Comparison of ENCODE assay signal across 14 cellular contexts in the genomic region with DNA sequence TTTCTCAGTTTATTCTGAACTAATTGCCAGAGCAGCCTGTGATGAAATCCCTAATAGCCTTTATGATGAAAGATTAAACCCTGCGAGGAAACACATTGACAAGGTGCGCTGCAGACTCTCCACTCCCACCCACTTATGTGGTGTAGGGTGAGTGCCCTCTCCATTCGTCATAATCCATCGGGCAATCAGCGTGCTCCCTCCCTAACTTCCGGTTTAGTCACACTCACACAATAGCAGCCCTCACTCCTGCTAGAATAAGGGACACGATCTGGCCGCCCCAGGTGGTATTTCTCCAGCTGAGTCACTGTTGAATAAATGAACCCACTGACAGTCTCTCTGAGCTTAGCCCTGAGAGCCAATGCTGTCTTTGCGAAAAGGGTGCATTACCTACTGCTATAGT.
DNase-seq lines count a peak whose midpoint lies in the region; ATAC-seq, FAIRE-seq and TF ChIP-seq lines count a peak whose summit lies in the region.
"Had no signal": no experiment of that assay in that cellular context is flagged by ENCODE, and none has a peak within 500 bp of the region (broad histone marks: within the 10 kb centered on the region; RNA-seq: fewer than 3 reads in every experiment).

No MANE protein-coding gene starts in this region.

- H3K4me2 ChIP-seq in astrocyte (ENCODE audit: low read length) (peak overlapping the region; percentile 64), mesendoderm (ENCODE audit: low read length) (no peak overlapping the region)

- H3K9me3 ChIP-seq in astrocyte (ENCODE audit: insufficient read depth, low read depth, low read length) = no peaks in the 10 kb centered on the region
- H3K9me3 ChIP-seq: BE2C had no signal

- no peaks in the 10 kb centered on the region for H3K36me3 Mint-ChIP-seq in astrocyte (ENCODE audit: low read depth, unreplicated experiment)
- H3K36me3 Mint-ChIP-seq: memory B cell had no signal

- no peak overlapping the region for H2BK120ac ChIP-seq in mesendoderm (ENCODE audit: low read depth, low read length)

- H3K9me3 Mint-ChIP-seq in astrocyte (ENCODE audit: unreplicated experiment) = no peaks in the 10 kb centered on the region

- no peak overlapping the region for H3K23ac ChIP-seq in mesendoderm (ENCODE audit: low read length)

- H3K4me3 ChIP-seq in astrocyte (ENCODE audit: insufficient read depth, low read depth, low read length) = no peak overlapping the region
- no peak overlapping the region for H3K4me3 ChIP-seq in mesendoderm (ENCODE audit: low read length)

- H3K79me1 ChIP-seq in mesendoderm (ENCODE audit: low read length) = no peaks in the 10 kb centered on the region

- no peak overlapping the region for H3K27ac Mint-ChIP-seq in astrocyte (ENCODE audit: unreplicated experiment)
- H3K27ac Mint-ChIP-seq: activated CD4-positive, alpha-beta memory T cell treated with anti-CD3 and anti-CD28 coated beads, Interleukin-2, amount 10 ng/mL, durations not matched to agents 7 days and 5 days; activated naive CD8-positive, alpha-beta T cell treated with anti-CD3 and anti-CD28 coated beads, Interleukin-2, amount 50 U/mL, for 24 hours; memory B cell had no signal

- DNase-seq in H4 (ENCODE audit: low spot score) = peak; percentile 87
- DNase-seq in NCI-H2107 treated with DMSO at 0.1 percent for 48 hours (lab: John Stamatoyannopoulos, UW; ENCODE audit: unreplicated experiment) = peak; percentile 83
- peak; percentile 90 for DNase-seq in astrocyte (ENCODE audit: low read depth)
- DNase-seq in mesendoderm = peak; percentile 24
- DNase-seq in MV-4-11 (lab: John Stamatoyannopoulos, UW) = no peak
- DNase-seq in NCI-H510A (lab: John Stamatoyannopoulos, UW) = no peak
- DNase-seq: activated CD4-positive, alpha-beta memory T cell treated with anti-CD3 and anti-CD28 coated beads, Interleukin-2, amount 10 ng/mL, durations not matched to agents 7 days and 5 days; activated naive CD8-positive, alpha-beta T cell treated with anti-CD3 and anti-CD28 coated beads, Interleukin-2, amount 50 U/mL, for 24 hours; BE2C; DMS 273 treated with DMSO at 0.1 percent for 48 hours; right cardiac atrium; substantia nigra had no signal

- ATAC-seq in HG03432 (IDR thresholded peaks at IDR 0.05; ENCODE audit: unreplicated experiment) = no peak
- ATAC-seq: activated naive CD8-positive, alpha-beta T cell treated with anti-CD3 and anti-CD28 coated beads, Interleukin-2, amount 50 U/mL, for 24 hours had no signal

- H4K5ac ChIP-seq in mesendoderm (ENCODE audit: low read length) = no peak overlapping the region

- H3K9ac ChIP-seq in astrocyte (ENCODE audit: low read length) (no peak overlapping the region), mesendoderm (ENCODE audit: low read length) (no peak overlapping the region)

- H3K27me3 ChIP-seq in astrocyte (ENCODE audit: insufficient read depth, low read length) = no peaks in the 10 kb centered on the region
- no peaks in the 10 kb centered on the region for H3K27me3 ChIP-seq in mesendoderm (ENCODE audit: insufficient read depth, low read length, poor library complexity)
- H3K27me3 ChIP-seq: BE2C had no signal

- FAIRE-seq in astrocyte (lab: Jason Lieb, UNC) = no peak

- H3K18ac ChIP-seq in mesendoderm (ENCODE audit: low read length) = no peak overlapping the region

- H3K36me3 ChIP-seq in astrocyte (ENCODE audit: insufficient read depth, low read length) (no peaks in the 10 kb centered on the region), mesendoderm (ENCODE audit: control insufficient read depth, insufficient read depth, low read length) (no peaks in the 10 kb centered on the region)
- H3K36me3 ChIP-seq: BE2C had no signal

- H2BK5ac ChIP-seq in mesendoderm (ENCODE audit: low read length) = no peak overlapping the region

- no peak overlapping the region for H3K56ac ChIP-seq in mesendoderm (ENCODE audit: low read length)

- peaks cover 14% of the 10 kb centered on the region for H3K4me1 ChIP-seq in astrocyte (ENCODE audit: insufficient read depth, low read length)
- H3K4me1 ChIP-seq in mesendoderm (ENCODE audit: control insufficient read depth, low read depth, low read length) = no peaks in the 10 kb centered on the region
- H3K4me1 ChIP-seq: BE2C had no signal

- no peak overlapping the region for H3K4me3 Mint-ChIP-seq in astrocyte (ENCODE audit: unreplicated experiment)
- H3K4me3 Mint-ChIP-seq: activated CD4-positive, alpha-beta memory T cell treated with anti-CD3 and anti-CD28 coated beads, Interleukin-2, amount 10 ng/mL, durations not matched to agents 7 days and 5 days; activated naive CD8-positive, alpha-beta T cell treated with anti-CD3 and anti-CD28 coated beads, Interleukin-2, amount 50 U/mL, for 24 hours; memory B cell had no signal

- no peak for TF ChIP-seq CTCF in astrocyte (IDR thresholded peaks at IDR 0.05; ENCODE audit: insufficient read depth, low read depth, low read length)

- peak overlapping the region; percentile 14 for H2AFZ ChIP-seq in astrocyte (ENCODE audit: low read depth, low read length)

- H3K27ac ChIP-seq in astrocyte (ENCODE audit: low read depth, low read length) (no peak overlapping the region), mesendoderm (ENCODE audit: low read depth, low read length) (no peak overlapping the region)

- WGBS in mesendoderm (ENCODE audit: extremely low coverage, insufficient coverage, low lambda C conversion rate) = no CpG with 5 or more reads among the region's 9 CpGs

- no peaks in the 10 kb centered on the region for H3K27me3 Mint-ChIP-seq in astrocyte (ENCODE audit: low read depth, unreplicated experiment)
- H3K27me3 Mint-ChIP-seq: activated CD4-positive, alpha-beta memory T cell treated with anti-CD3 and anti-CD28 coated beads, Interleukin-2, amount 10 ng/mL, durations not matched to agents 7 days and 5 days; activated naive CD8-positive, alpha-beta T cell treated with anti-CD3 and anti-CD28 coated beads, Interleukin-2, amount 50 U/mL, for 24 hours; memory B cell had no signal

- no peaks in the 10 kb centered on the region for H3K79me2 ChIP-seq in astrocyte (ENCODE audit: insufficient read depth, low read length)
- H3K79me2 ChIP-seq in mesendoderm (ENCODE audit: control insufficient read depth, insufficient read depth, low read length) = no peaks in the 10 kb centered on the region

- no peak overlapping the region for H2BK15ac ChIP-seq in mesendoderm (replicated peaks; ENCODE audit: low read depth)

- no peak overlapping the region for H4K8ac ChIP-seq in mesendoderm (ENCODE audit: low read depth, low read length)

- peaks cover 15% of the 10 kb centered on the region for H3K4me1 Mint-ChIP-seq in astrocyte (ENCODE audit: low read depth, unreplicated experiment)
- H3K4me1 Mint-ChIP-seq: activated CD4-positive, alpha-beta memory T cell treated with anti-CD3 and anti-CD28 coated beads, Interleukin-2, amount 10 ng/mL, durations not matched to agents 7 days and 5 days; activated naive CD8-positive, alpha-beta T cell treated with anti-CD3 and anti-CD28 coated beads, Interleukin-2, amount 50 U/mL, for 24 hours; memory B cell had no signal

- no peaks in the 10 kb centered on the region for H4K20me1 ChIP-seq in astrocyte (ENCODE audit: insufficient read depth, low read length)

- no peak overlapping the region for H2AK5ac ChIP-seq in mesendoderm (ENCODE audit: low read length)

- no peak overlapping the region for H3K4ac ChIP-seq in mesendoderm (ENCODE audit: low read depth, low read length)

Comparison
In these comparisons a context has a peak if more than half of its experiments do, and no peak if none do; other contexts are left out.
1. DNase-seq: peak in H4 (single experiment), NCI-H2107 treated with DMSO at 0.1 percent for 48 hours (single experiment), astrocyte (single experiment) and mesendoderm (single experiment); none in MV-4-11 (single experiment) and NCI-H510A (single experiment).